Comparison of ENCODE assay signal across 25 cellular contexts in genomic region chr15:35430301-35430700, GRCh38.
"Had no signal": no experiment of that assay in that cellular context is flagged by ENCODE, and none has a peak within 500 bp of the region (broad histone marks: within the 10 kb centered on the region; RNA-seq: fewer than 3 reads in every experiment).

No MANE protein-coding gene starts in this region.

- ATAC-seq: effector memory CD8-positive, alpha-beta T cell; esophagus mucosa; gastrocnemius medialis; heart right ventricle; left colon; left lung; left ventricle myocardium superior; lower lobe of right lung; mucosa of descending colon had no signal

- DNase-seq: colonic mucosa; cortex of kidney; effector CD8-positive, alpha-beta T cell; effector memory CD8-positive, alpha-beta T cell; endodermal cell; erythroblast; esophagus squamous epithelium; foreskin fibroblast; foreskin melanocyte; gastrocnemius medialis; glutamatergic neuron; head of caudate nucleus; heart right ventricle; hippocampal formation; islet precursor cell; kidney; kidney glomerular epithelial cell; left colon; left lung; left ventricle myocardium superior; lower lobe of right lung; mesenchymal stem cell; mucosa of descending colon; naive B cell had no signal
